ENCODE assay signal across 1 cellular context in the genomic region with DNA sequence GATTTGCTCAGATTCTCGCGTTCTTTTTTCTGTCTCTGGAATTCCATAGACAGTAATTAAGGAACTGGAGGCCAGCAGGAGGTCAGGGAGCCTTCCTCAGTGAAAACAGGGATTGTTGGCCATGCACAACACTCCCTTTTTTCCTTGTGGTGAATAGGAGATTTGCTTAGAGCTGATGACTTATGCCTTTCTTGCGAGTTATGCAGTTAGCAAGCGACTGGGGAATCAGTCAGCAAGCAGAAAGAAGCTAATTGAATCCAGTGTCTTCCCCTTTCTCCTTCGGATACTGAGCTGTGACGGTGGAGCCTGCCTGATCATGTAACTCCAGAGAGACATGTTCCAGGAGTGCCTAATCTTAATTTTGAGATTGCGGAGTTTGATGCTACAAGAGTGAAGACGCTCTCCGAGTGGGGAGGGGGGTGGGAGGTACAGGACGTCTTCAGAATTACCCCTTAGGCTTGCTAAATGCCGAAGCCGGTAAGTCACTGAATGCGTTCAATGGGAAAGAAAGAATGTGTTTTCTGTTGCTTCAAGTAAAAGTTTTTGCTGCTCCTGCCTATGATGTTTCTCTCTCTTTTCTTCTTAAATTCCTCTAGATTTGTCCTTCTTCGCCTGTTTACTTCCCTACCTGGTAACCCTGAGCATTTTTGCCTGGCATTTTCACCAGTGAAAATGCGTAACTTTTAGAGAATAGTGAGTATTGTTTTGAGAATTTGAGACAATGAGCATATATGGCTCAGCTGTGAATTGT.
TF ChIP-seq lines count a peak whose summit lies in the region.

No MANE protein-coding gene starts in this region.

TF ChIP-seq in SK-N-SH treated with all-trans-retinoic acid at 6 μM for 48 hours, 23 proteins besides CTCF, POLR2A, EP300 and RAD21 (continued from another document):
- TF ChIP-seq, protein P1, sequence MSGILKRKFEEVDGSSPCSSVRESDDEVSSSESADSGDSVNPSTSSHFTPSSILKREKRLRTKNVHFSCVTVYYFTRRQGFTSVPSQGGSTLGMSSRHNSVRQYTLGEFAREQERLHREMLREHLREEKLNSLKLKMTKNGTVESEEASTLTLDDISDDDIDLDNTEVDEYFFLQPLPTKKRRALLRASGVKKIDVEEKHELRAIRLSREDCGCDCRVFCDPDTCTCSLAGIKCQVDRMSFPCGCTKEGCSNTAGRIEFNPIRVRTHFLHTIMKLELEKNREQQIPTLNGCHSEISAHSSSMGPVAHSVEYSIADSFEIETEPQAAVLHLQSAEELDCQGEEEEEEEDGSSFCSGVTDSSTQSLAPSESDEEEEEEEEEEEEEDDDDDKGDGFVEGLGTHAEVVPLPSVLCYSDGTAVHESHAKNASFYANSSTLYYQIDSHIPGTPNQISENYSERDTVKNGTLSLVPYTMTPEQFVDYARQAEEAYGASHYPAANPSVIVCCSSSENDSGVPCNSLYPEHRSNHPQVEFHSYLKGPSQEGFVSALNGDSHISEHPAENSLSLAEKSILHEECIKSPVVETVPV (CRISPR knock-in tag; IDR thresholded peaks at IDR 0.05): no peak
- TF ChIP-seq ZNF70 (CRISPR knock-in tag; IDR thresholded peaks at IDR 0.05): no peak
- TF ChIP-seq ARNTL (CRISPR knock-in tag; IDR thresholded peaks at IDR 0.05; ENCODE audit: borderline replicate concordance, low read depth): no peak
- TF ChIP-seq ISL1 (CRISPR knock-in tag; IDR thresholded peaks at IDR 0.05): no peak
- TF ChIP-seq, protein P2, sequence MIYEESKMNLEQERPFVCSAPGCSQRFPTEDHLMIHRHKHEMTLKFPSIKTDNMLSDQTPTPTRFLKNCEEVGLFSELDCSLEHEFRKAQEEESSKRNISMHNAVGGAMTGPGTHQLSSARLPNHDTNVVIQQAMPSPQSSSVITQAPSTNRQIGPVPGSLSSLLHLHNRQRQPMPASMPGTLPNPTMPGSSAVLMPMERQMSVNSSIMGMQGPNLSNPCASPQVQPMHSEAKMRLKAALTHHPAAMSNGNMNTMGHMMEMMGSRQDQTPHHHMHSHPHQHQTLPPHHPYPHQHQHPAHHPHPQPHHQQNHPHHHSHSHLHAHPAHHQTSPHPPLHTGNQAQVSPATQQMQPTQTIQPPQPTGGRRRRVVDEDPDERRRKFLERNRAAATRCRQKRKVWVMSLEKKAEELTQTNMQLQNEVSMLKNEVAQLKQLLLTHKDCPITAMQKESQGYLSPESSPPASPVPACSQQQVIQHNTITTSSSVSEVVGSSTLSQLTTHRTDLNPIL (CRISPR knock-in tag; IDR thresholded peaks at IDR 0.05; ENCODE audit: low read depth): no peak
- no peak for TF ChIP-seq RARB (CRISPR knock-in tag; IDR thresholded peaks at IDR 0.05)
